ENCODE assay signal across 18 cellular contexts in the genomic region with DNA sequence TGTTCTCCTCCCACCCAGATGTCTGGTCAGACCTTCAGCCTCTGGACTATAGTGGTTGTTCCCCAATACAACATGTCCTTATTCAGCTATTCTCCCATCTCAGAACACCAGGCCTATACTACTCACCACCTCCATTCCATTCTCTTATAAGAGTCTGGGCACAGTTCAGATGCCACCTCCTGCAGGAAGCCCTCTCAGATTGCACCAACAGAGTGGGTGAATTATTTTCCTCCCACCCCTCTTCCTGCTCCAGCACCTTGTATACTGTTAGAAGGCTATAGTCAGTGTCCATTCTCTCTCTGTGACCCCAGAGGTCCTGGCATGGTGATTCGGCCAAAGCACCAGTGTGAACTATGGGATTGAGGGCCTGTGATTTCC.
"Had no signal": no experiment of that assay in that cellular context is flagged by ENCODE, and none has a peak within 500 bp of the region (broad histone marks: within the 10 kb centered on the region; RNA-seq: fewer than 3 reads in every experiment).

No MANE protein-coding gene starts in this region.

- H3K9me3 Mint-ChIP-seq: activated B cell treated with CpG ODN at 0.5 μM for 24 hours; activated CD4-positive, alpha-beta memory T cell treated with anti-CD3 and anti-CD28 coated beads for 36 hours; activated T-helper 17 cell treated with anti-CD3 and anti-CD28 coated beads, Interleukin-2, amount 50 U/mL, for 72 hours had no signal

- H3K4me1 Mint-ChIP-seq: activated B cell treated with CpG ODN at 0.5 μM for 24 hours; activated T-helper 17 cell treated with anti-CD3 and anti-CD28 coated beads, Interleukin-2, amount 50 U/mL, for 72 hours; naive B cell had no signal

- DNase-seq: activated B cell treated with CpG ODN at 0.5 μM for 24 hours; activated CD4-positive, alpha-beta memory T cell treated with anti-CD3 and anti-CD28 coated beads for 36 hours; activated CD4-positive, alpha-beta T cell treated with anti-CD3 and anti-CD28 coated beads for 4 hours; activated naive CD4-positive, alpha-beta T cell treated with Interleukin-2 at 50 U/mL for 16 hours; activated T-cell treated with anti-CD3 and anti-CD28 coated beads for 4 hours; central memory CD4-positive, alpha-beta T cell; cortex of kidney; heart left ventricle; left ventricle myocardium inferior; naive B cell; posterior cingulate gyrus; stimulated activated CD4-positive, alpha-beta T cell treated with anti-CD3 and anti-CD28 coated beads, Interleukin-2, amount 100 ng/mL, for 24 hours; stimulated activated naive CD4-positive, alpha-beta T cell treated with Interleukin-2 at 50 U/mL for 16 hours; substantia nigra had no signal

- ATAC-seq: activated T-helper 17 cell treated with anti-CD3 and anti-CD28 coated beads, Interleukin-2, amount 50 U/mL, for 72 hours; gastroesophageal sphincter had no signal

- H3K27ac Mint-ChIP-seq: activated B cell treated with CpG ODN at 0.5 μM for 24 hours; activated CD4-positive, alpha-beta memory T cell treated with anti-CD3 and anti-CD28 coated beads for 36 hours; activated T-helper 17 cell treated with anti-CD3 and anti-CD28 coated beads, Interleukin-2, amount 50 U/mL, for 72 hours had no signal

- H3K27me3 ChIP-seq: gastroesophageal sphincter, heart left ventricle, tibial nerve had no signal

- H3K27me3 Mint-ChIP-seq: activated B cell treated with CpG ODN at 0.5 μM for 24 hours; activated CD4-positive, alpha-beta memory T cell treated with anti-CD3 and anti-CD28 coated beads for 36 hours; activated T-helper 17 cell treated with anti-CD3 and anti-CD28 coated beads, Interleukin-2, amount 50 U/mL, for 72 hours had no signal

- H3K36me3 ChIP-seq: gastroesophageal sphincter, heart left ventricle, left ventricle myocardium inferior, tibial nerve had no signal

- H3K9me3 ChIP-seq: gastroesophageal sphincter, heart left ventricle, left ventricle myocardium inferior, tibial nerve had no signal

- H3K27ac ChIP-seq: heart left ventricle, left ventricle myocardium inferior, tibial nerve had no signal

- H3K36me3 Mint-ChIP-seq: activated CD4-positive, alpha-beta memory T cell treated with anti-CD3 and anti-CD28 coated beads for 36 hours; naive B cell had no signal

- H3K4me3 Mint-ChIP-seq: activated B cell treated with CpG ODN at 0.5 μM for 24 hours; activated CD4-positive, alpha-beta memory T cell treated with anti-CD3 and anti-CD28 coated beads for 36 hours; activated T-helper 17 cell treated with anti-CD3 and anti-CD28 coated beads, Interleukin-2, amount 50 U/mL, for 72 hours; brain; naive B cell had no signal

- H3K4me3 ChIP-seq: gastroesophageal sphincter, heart left ventricle, left ventricle myocardium inferior, tibial nerve had no signal
